In the genomic region with DNA sequence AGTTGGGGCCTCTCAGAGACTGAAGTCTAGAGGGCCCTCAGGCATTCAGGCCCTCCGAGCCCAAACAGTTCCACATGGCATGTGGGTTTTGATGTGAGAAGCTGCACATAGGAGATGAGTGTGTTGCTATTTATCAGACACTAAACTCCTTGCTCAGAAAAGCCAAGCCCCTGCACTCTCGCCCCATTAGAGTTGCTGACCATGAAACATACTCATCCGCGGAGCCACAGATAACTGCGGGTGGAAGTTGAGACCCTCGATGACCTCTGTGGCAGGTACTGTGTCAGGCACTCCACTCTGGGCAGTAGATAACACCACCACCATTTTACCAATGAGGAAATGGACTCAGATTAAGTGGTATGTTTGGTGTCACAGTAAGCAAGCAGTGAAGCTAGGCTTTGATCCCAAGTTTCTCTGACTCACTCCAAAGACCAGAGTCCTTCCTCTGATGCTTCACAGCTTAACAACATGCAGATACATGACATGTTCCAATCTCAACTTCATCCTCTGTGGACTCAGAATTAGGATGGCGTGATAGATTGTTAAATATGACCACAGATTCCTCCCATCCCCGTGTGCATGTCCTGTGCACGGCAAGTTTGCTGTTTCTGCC, we compare ENCODE assay signal across 1 cellular context.
TF ChIP-seq lines count a peak whose summit lies in the region.

No MANE protein-coding gene starts in this region.

TF ChIP-seq in IMR-90, 13 proteins besides CTCF, POLR2A, EP300 and RAD21:
- TF ChIP-seq RFX5 (IDR thresholded peaks at IDR 0.05; ENCODE audit: low read depth, low read length): no peak
